Comparison of ENCODE assay signal across 1 cellular context in the genomic region with DNA sequence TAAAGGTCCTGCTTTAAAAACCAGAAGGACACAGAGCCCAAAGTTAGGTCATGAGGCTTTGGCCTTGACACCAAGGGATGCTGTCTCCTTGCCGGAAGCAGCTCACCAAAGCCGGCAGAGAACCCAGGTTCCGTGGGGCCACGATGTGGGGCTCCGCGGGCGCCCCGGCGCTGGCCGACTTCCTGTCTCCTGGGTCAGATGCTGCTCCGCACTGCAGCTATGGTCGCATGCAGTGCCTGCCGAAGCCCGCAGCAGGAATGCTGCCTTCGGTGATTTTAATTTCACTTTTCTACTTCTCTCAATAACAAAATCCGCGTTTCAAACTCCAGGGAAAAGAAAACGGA.
A peak's percentile ranks its signal among the peaks of the same experiment; 100 is the strongest.
TF ChIP-seq lines count a peak whose summit lies in the region.

No MANE protein-coding gene starts in this region.

TF ChIP-seq in GM12878, 131 proteins besides CTCF, POLR2A, EP300 and RAD21:
- TF ChIP-seq, protein P1, sequence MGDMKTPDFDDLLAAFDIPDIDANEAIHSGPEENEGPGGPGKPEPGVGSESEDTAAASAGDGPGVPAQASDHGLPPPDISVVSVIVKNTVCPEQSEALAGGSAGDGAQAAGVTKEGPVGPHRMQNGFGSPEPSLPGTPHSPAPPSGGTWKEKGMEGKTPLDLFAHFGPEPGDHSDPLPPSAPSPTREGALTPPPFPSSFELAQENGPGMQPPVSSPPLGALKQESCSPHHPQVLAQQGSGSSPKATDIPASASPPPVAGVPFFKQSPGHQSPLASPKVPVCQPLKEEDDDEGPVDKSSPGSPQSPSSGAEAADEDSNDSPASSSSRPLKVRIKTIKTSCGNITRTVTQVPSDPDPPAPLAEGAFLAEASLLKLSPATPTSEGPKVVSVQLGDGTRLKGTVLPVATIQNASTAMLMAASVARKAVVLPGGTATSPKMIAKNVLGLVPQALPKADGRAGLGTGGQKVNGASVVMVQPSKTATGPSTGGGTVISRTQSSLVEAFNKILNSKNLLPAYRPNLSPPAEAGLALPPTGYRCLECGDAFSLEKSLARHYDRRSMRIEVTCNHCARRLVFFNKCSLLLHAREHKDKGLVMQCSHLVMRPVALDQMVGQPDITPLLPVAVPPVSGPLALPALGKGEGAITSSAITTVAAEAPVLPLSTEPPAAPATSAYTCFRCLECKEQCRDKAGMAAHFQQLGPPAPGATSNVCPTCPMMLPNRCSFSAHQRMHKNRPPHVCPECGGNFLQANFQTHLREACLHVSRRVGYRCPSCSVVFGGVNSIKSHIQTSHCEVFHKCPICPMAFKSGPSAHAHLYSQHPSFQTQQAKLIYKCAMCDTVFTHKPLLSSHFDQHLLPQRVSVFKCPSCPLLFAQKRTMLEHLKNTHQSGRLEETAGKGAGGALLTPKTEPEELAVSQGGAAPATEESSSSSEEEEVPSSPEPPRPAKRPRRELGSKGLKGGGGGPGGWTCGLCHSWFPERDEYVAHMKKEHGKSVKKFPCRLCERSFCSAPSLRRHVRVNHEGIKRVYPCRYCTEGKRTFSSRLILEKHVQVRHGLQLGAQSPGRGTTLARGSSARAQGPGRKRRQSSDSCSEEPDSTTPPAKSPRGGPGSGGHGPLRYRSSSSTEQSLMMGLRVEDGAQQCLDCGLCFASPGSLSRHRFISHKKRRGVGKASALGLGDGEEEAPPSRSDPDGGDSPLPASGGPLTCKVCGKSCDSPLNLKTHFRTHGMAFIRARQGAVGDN (IDR thresholded peaks at IDR 0.05) = peak; percentile 19; the same call in 1 of the 2 replicates
- TF ChIP-seq, protein P2, sequence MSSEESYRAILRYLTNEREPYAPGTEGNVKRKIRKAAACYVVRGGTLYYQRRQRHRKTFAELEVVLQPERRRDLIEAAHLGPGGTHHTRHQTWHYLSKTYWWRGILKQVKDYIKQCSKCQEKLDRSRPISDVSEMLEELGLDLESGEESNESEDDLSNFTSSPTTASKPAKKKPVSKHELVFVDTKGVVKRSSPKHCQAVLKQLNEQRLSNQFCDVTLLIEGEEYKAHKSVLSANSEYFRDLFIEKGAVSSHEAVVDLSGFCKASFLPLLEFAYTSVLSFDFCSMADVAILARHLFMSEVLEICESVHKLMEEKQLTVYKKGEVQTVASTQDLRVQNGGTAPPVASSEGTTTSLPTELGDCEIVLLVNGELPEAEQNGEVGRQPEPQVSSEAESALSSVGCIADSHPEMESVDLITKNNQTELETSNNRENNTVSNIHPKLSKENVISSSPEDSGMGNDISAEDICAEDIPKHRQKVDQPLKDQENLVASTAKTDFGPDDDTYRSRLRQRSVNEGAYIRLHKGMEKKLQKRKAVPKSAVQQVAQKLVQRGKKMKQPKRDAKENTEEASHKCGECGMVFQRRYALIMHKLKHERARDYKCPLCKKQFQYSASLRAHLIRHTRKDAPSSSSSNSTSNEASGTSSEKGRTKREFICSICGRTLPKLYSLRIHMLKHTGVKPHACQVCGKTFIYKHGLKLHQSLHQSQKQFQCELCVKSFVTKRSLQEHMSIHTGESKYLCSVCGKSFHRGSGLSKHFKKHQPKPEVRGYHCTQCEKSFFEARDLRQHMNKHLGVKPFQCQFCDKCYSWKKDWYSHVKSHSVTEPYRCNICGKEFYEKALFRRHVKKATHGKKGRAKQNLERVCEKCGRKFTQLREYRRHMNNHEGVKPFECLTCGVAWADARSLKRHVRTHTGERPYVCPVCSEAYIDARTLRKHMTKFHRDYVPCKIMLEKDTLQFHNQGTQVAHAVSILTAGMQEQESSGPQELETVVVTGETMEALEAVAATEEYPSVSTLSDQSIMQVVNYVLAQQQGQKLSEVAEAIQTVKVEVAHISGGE (CRISPR knock-in tag; IDR thresholded peaks at IDR 0.05) = 0 out of 2 replicates have a peak, but pooled peaks have one; percentile 21
- TF ChIP-seq POU2F2 (IDR thresholded peaks at IDR 0.05; ENCODE audit: borderline replicate concordance, low read depth, low read length) = 0 out of 3 replicates have a peak, but pooled peaks have one; percentile 21
- TF ChIP-seq, protein P3, sequence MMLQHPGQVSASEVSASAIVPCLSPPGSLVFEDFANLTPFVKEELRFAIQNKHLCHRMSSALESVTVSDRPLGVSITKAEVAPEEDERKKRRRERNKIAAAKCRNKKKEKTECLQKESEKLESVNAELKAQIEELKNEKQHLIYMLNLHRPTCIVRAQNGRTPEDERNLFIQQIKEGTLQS (IDR thresholded peaks at IDR 0.05; ENCODE audit: borderline replicate concordance, extremely low read depth, low read depth, low read length) = no peak
- peak; percentile 44; the same call in 1 of the 2 replicates for TF ChIP-seq ZNF217 (IDR thresholded peaks at IDR 0.05)
- TF ChIP-seq, protein P4, sequence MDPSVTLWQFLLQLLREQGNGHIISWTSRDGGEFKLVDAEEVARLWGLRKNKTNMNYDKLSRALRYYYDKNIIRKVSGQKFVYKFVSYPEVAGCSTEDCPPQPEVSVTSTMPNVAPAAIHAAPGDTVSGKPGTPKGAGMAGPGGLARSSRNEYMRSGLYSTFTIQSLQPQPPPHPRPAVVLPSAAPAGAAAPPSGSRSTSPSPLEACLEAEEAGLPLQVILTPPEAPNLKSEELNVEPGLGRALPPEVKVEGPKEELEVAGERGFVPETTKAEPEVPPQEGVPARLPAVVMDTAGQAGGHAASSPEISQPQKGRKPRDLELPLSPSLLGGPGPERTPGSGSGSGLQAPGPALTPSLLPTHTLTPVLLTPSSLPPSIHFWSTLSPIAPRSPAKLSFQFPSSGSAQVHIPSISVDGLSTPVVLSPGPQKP (IDR thresholded peaks at IDR 0.05; ENCODE audit: low read depth, low read length) = 0 out of 2 replicates have a peak, but pooled peaks have one; percentile 4
